In the genomic region with DNA sequence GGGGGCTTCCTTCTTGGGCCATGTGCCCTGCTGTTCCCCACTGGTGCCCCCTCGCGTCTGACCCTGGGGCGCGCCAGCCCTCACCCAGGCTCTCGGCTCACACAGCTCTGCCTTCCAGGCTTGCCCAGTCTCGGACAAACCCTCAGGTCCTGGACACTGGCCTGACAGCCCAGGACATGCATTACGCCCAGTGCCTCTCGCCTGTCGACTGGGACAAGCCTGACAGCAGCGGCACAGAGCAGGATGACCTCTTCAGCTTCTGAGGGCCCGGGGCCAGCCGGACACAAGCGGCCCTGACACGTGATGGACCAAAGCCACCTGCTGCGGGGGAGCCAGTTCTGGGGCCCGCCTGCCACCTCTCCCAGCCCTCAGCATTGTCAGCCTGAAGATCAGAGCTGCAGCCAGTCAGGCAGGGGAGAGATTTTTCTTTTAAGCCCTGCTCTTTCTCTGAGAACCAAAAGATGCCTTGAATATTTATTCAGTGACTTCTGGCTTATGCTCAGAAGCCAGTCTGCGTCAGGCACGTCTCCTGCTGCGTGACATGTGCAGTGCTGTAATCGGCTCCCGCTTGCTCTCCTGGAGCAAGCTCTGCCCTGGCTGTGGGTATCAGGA, we compare ENCODE assay signal across 8 cellular contexts.
DNase-seq lines count a peak whose midpoint lies in the region; TF ChIP-seq lines count a peak whose summit lies in the region.

No MANE protein-coding gene starts in this region.

- H3K27ac Mint-ChIP-seq in nephron progenitor cell, result no peak overlapping the region

- peak overlapping the region; percentile 43 for H3K4me3 Mint-ChIP-seq in nephron progenitor cell

- H3K4me1 ChIP-seq in NT2/D1 (ENCODE audit: insufficient read depth, insufficient read length), result peaks cover 55% of the 10 kb centered on the region

- peaks cover 4% of the 10 kb centered on the region for H3K27me3 Mint-ChIP-seq in nephron progenitor cell (ENCODE audit: low read depth, poor library complexity)

- in situ Hi-C loops in GM13976 (cut with MboI; ENCODE audit: low sequenced_read_pairs, unreplicated experiment), result no loop called here

- no peak for DNase-seq in NT2/D1 (ENCODE audit: low read depth, low spot score)
- peak; percentile 40 for DNase-seq in nephron progenitor cell
- no peak for DNase-seq in epidermal melanocyte (ENCODE audit: insufficient read length, low spot score)
- DNase-seq in NCI-H2029 (lab: John Stamatoyannopoulos, UW), result no peak
- no peak for DNase-seq in GM13976 (ENCODE audit: low spot score)
- no peak for DNase-seq in foreskin melanocyte

- peak overlapping the region; percentile 84 for H3K27ac ChIP-seq in C4-2B
- H3K27ac ChIP-seq in cingulate gyrus (ENCODE audit: low read depth, low read length), result peak overlapping the region; percentile 93

- H3K9me3 ChIP-seq in NT2/D1 (ENCODE audit: insufficient read depth, low read length), result no peaks in the 10 kb centered on the region

- peak overlapping the region; percentile 65 for H3K9ac ChIP-seq in NT2/D1 (ENCODE audit: insufficient read length, low read depth)

- H3K4me3 ChIP-seq in NT2/D1 (ENCODE audit: insufficient read length, low read depth), result no peak overlapping the region

- no peaks in the 10 kb centered on the region for H3K36me3 Mint-ChIP-seq in nephron progenitor cell (ENCODE audit: low read depth)

- TF ChIP-seq CTCF in C4-2B (conservative IDR thresholded peaks at IDR 0.05) (no peak), nephron progenitor cell (IDR thresholded peaks at IDR 0.05) (no peak), GM13976 (IDR thresholded peaks at IDR 0.05; ENCODE audit: borderline replicate concordance, control extremely low read depth, extremely low read depth, insufficient read depth, missing control alignments) (no peak)

- peaks cover 33% of the 10 kb centered on the region for H3K36me3 ChIP-seq in NT2/D1 (ENCODE audit: insufficient read depth, insufficient read length, low read length)

- H3K9me3 Mint-ChIP-seq in nephron progenitor cell, result no peaks in the 10 kb centered on the region

- H3K4me1 Mint-ChIP-seq in nephron progenitor cell, result peaks cover 79% of the 10 kb centered on the region

- H3K27me3 ChIP-seq in NT2/D1 (ENCODE audit: insufficient read depth, insufficient read length), result no peaks in the 10 kb centered on the region
